18 cellular contexts compared by ENCODE assay signal in the genomic region with DNA sequence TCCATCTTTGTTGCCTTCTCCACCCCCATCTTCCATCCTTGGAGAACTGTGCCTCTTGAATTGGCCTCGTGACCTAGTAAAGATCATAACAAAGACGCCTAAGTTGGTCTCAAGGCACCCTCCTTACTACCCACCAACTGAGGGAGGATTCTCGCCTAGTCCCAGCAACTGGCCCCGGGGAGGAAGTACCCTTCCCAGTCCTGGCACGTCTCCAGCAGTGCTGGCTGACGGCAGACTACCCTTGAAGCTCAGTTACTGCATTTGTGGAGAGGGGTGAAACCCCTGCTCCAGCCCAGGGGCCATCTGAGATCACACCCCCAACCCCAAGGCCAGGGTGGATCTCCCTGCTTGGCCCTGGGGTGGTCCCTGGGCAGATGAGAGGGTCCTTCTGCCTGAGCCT. TPM values are rescaled to one million over a fixed set of nuclear protein-coding genes. Genes with fewer than 3 reads are reported as not detected.
DNase-seq lines count a peak whose midpoint lies in the region; ATAC-seq and TF ChIP-seq lines count a peak whose summit lies in the region.
"Had no signal": no experiment of that assay in that cellular context is flagged by ENCODE, and none has a peak within 500 bp of the region (broad histone marks: within the 10 kb centered on the region; RNA-seq: fewer than 3 reads in every experiment).

No MANE protein-coding gene starts in this region.

- H3F3A ChIP-seq in neural progenitor cell (ENCODE audit: low read depth), result peaks cover 12% of the 10 kb centered on the region
- H3F3A ChIP-seq in GM23248 (ENCODE audit: insufficient read depth), result no peaks in the 10 kb centered on the region

- H2AFZ ChIP-seq in neural progenitor cell (replicated peaks) (peak overlapping the region; percentile 39), GM23248 (no peak overlapping the region)

- DNase-seq in Right ventricle myocardium inferior (ENCODE audit: missing footprints) (peak; percentile 48), cardiac septum (ENCODE audit: low spot score) (no peak), OCI-M1 (lab: John Stamatoyannopoulos, UW) (peak; percentile 5), neural progenitor cell (ENCODE audit: low spot score) (no peak), GM23248 (no peak)
- DNase-seq: ACHN, DND-41, MV-4-11, NCI-H187, NCI-H2171, NCI-H526 treated with DMSO at 0.1 percent for 48 hours, SHP77 had no signal

- H3K9me3 Mint-ChIP-seq in brain (peaks cover 0 to 6% (median 0%) of the 10 kb centered on the region in 5 experiments), neural progenitor cell (no peaks in the 10 kb centered on the region)

- peak overlapping the region in 4 of 5 experiments; percentile 73 to 98 (median 96) for H3K27ac Mint-ChIP-seq in brain
- H3K27ac Mint-ChIP-seq in neural progenitor cell, result peak overlapping the region; percentile 96

- peaks cover 61% of the 10 kb centered on the region for H3K4me1 Mint-ChIP-seq in brain
- peaks cover 48% of the 10 kb centered on the region for H3K4me1 Mint-ChIP-seq in neural progenitor cell

- H3K4me1 ChIP-seq in neural progenitor cell, result peaks cover 23% of the 10 kb centered on the region
- no peaks in the 10 kb centered on the region for H3K4me1 ChIP-seq in GM23248 (ENCODE audit: insufficient read depth)

- ATAC-seq in Right ventricle myocardium inferior (no peak), HG02571 (IDR thresholded peaks at IDR 0.05; ENCODE audit: unreplicated experiment) (no peak)
- ATAC-seq in activated CD4-positive, CD25-positive, alpha-beta regulatory T cell treated with anti-CD3 and anti-CD28 coated beads, Interleukin-2, amount 50 U/mL, for 24 hours, result no peak
- ATAC-seq: SK-N-SH treated with all-trans-retinoic acid at 6 μM for 48 hours had no signal

- TF ChIP-seq CTCF in brain (conservative IDR thresholded peaks at IDR 0.05), result no peak
- no peak for TF ChIP-seq CTCF in neural progenitor cell (IDR thresholded peaks at IDR 0.05)

- H3K79me2 ChIP-seq in neural progenitor cell (ENCODE audit: low read depth), result peaks cover 26% of the 10 kb centered on the region
- H3K79me2 ChIP-seq in GM23248 (ENCODE audit: insufficient read depth), result peaks cover 26% of the 10 kb centered on the region

- H3K4me3 ChIP-seq in neural progenitor cell, result no peak overlapping the region
- H3K4me3 ChIP-seq in GM23248, result no peak overlapping the region

- no peaks in the 10 kb centered on the region for H3K27me3 ChIP-seq in neural progenitor cell
- H3K27me3 ChIP-seq in GM23248 (replicated peaks; ENCODE audit: insufficient read depth), result no peaks in the 10 kb centered on the region

- peak overlapping the region; percentile 19 to 93 (median 69) for H3K4me3 Mint-ChIP-seq in brain
- H3K4me3 Mint-ChIP-seq in neural progenitor cell, result peak overlapping the region; percentile 86

- H3K36me3 Mint-ChIP-seq in brain, result peaks cover 5% of the 10 kb centered on the region
- no peaks in the 10 kb centered on the region for H3K36me3 Mint-ChIP-seq in neural progenitor cell

- H3K9me3 ChIP-seq in neural progenitor cell (ENCODE audit: low read depth) (no peaks in the 10 kb centered on the region), GM23248 (ENCODE audit: low read depth) (no peaks in the 10 kb centered on the region)

- intact Hi-C loops in Right ventricle myocardium inferior (cut with DNase I) (loop anchor here (5.0 kb wide), 2 partner anchors 46 to 94 kb away; a partner anchor contains a TSS), cardiac septum (cut with DNase I) (loop anchor here (5.0 kb wide), 1 partner anchor 114 kb away; a partner anchor contains a TSS)

- H3K27ac ChIP-seq in neural progenitor cell (no peak overlapping the region), GM23248 (no peak overlapping the region)
- H3K27ac ChIP-seq: KMS-11 had no signal

- in situ Hi-C loops in GM23248 (cut with MboI), result no loop called here

- H3K9me2 ChIP-seq in GM23248 (ENCODE audit: insufficient read depth), result no peaks in the 10 kb centered on the region

- H3K36me3 ChIP-seq in neural progenitor cell (no peaks in the 10 kb centered on the region), GM23248 (ENCODE audit: low read depth) (no peaks in the 10 kb centered on the region)

- WGBS in GM23248 (ENCODE audit: low coverage in 1 of 2, low lambda C conversion rate in 2 of 2, missing lambda C conversion rate in 2 of 2), 2 experiments, result 40 to 41% methylated on average over 6 of the region's 6 CpGs

- H4K20me1 ChIP-seq in neural progenitor cell (ENCODE audit: low read depth) (peaks cover 26% of the 10 kb centered on the region), GM23248 (ENCODE audit: insufficient read depth) (no peaks in the 10 kb centered on the region)

- H3K27me3 Mint-ChIP-seq in brain (peaks cover 10% of the 10 kb centered on the region), neural progenitor cell (ENCODE audit: insufficient read depth, low read depth) (peaks cover 4% of the 10 kb centered on the region)

- no peak overlapping the region for H3K9ac ChIP-seq in neural progenitor cell
- H3K9ac ChIP-seq in GM23248, result no peak overlapping the region
- H3K9ac ChIP-seq: KMS-11 had no signal

- peak overlapping the region; percentile 79 for H3K4me2 ChIP-seq in neural progenitor cell
- no peak overlapping the region for H3K4me2 ChIP-seq in GM23248 (ENCODE audit: unreplicated experiment)
- H3K4me2 ChIP-seq: KMS-11 had no signal

RNA-seq across cellular contexts. Expression of a gene that starts 2.1 kb away (rescaled TPM):
- 59.5 TPM for total RNA-seq in Right ventricle myocardium inferior
- total RNA-seq in cardiac septum, result 55.1 TPM
- polyA plus RNA-seq in brain (ENCODE audit: insufficient read depth, low read depth, low replicate concordance), result 54.9 TPM
- 28.4 and 35.7 TPM in 2 replicates for total RNA-seq in neural progenitor cell (ENCODE audit: low replicate concordance)
- total RNA-seq in GM23248 (2014; rRNA removed; shearing (Covaris generic)), result 22.4 and 27.9 TPM in 2 replicates
- polyA plus RNA-seq in GM23248 (2016; fragmentation: Nextera tagmentation; extraction: Ambion mirVana), result 22.2 and 24.8 TPM in 2 replicates

RNA-seq across cellular contexts. Expression of a gene that starts 16.1 kb away (rescaled TPM):
- not detected for total RNA-seq in Right ventricle myocardium inferior
- not detected for total RNA-seq in cardiac septum
- polyA plus RNA-seq in brain (ENCODE audit: insufficient read depth, low read depth, low replicate concordance), result 30.9 TPM
- 0.09 and 1.7 TPM in 2 replicates for total RNA-seq in neural progenitor cell (ENCODE audit: low replicate concordance)
- total RNA-seq in GM23248 (2014; rRNA removed; shearing (Covaris generic)), result not detected in 2 replicates
- not detected in 2 replicates for polyA plus RNA-seq in GM23248 (2016; fragmentation: Nextera tagmentation; extraction: Ambion mirVana)
- total RNA-seq: G401 had no signal

RNA-seq across cellular contexts. Expression of a gene that starts 53.4 kb away (rescaled TPM):
- total RNA-seq in Right ventricle myocardium inferior (21.6 TPM), cardiac septum (26.6 TPM), neural progenitor cell (ENCODE audit: low replicate concordance) (16.2 and 19.2 TPM in 2 replicates)
- polyA plus RNA-seq in brain (ENCODE audit: insufficient read depth, low read depth, low replicate concordance) (47.9 TPM), GM23248 (2016; fragmentation: Nextera tagmentation; extraction: Ambion mirVana) (17.3 and 17.5 TPM in 2 replicates)
- 20.2 and 30.5 TPM in 2 replicates for total RNA-seq in GM23248 (2014; rRNA removed; shearing (Covaris generic))

Comparison
In these comparisons a context has a peak if more than half of its experiments do, and no peak if none do; other contexts are left out.
1. DNase-seq: peak in Right ventricle myocardium inferior (single experiment) and OCI-M1 (single experiment); none in cardiac septum (single experiment), neural progenitor cell (single experiment) and GM23248 (single experiment).